ENCODE assay signal across 15 cellular contexts in the genomic region with DNA sequence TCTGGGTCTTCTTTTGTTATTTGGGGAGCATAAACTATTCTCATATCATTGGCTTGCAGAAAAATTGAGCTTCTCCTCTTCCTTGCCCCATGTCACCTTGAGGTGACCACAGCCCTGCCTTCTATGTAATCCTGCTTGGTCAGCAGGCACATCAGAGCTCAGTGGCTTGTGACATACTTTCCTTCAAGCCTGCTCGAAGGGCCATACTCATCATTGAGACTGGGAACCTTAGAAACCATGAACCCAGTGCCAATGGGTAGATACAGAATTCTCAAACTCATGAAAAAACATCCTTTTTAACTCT. TPM values are rescaled to one million over a fixed set of nuclear protein-coding genes. Genes with fewer than 3 reads are reported as not detected.
DNase-seq lines count a peak whose midpoint lies in the region; ATAC-seq lines count a peak whose summit lies in the region.
"Had no signal": no experiment of that assay in that cellular context is flagged by ENCODE, and none has a peak within 500 bp of the region (broad histone marks: within the 10 kb centered on the region; RNA-seq: fewer than 3 reads in every experiment).

No MANE protein-coding gene starts in this region.

- H3K27ac Mint-ChIP-seq in activated T-helper 17 cell treated with anti-CD3 and anti-CD28 coated beads, Interleukin-2, amount 50 U/mL, for 72 hours, result peak overlapping the region; percentile 73
- H3K27ac Mint-ChIP-seq: nephron progenitor cell had no signal

- no peaks in the 10 kb centered on the region for H3K36me3 Mint-ChIP-seq in activated T-helper 17 cell treated with anti-CD3 and anti-CD28 coated beads, Interleukin-2, amount 50 U/mL, for 72 hours (ENCODE audit: low read depth)

- DNase-seq in AML-193 (lab: John Stamatoyannopoulos, UW) (peak; percentile 24 to 51), DMS 273 (lab: John Stamatoyannopoulos, UW; ENCODE audit: unreplicated experiment) (no peak), head of caudate nucleus (no peak), NCI-H510A treated with DMSO at 0.1 percent for 48 hours (lab: John Stamatoyannopoulos, UW) (no peak)
- DNase-seq: activated CD8-positive, alpha-beta memory T cell treated with anti-CD3 and anti-CD28 coated beads, Interleukin-2, amount 50 U/mL, for 4 hours; NCI-H526; nephron progenitor cell; SW 1271 had no signal

- no peaks in the 10 kb centered on the region for H3K27me3 Mint-ChIP-seq in activated T-helper 17 cell treated with anti-CD3 and anti-CD28 coated beads, Interleukin-2, amount 50 U/mL, for 72 hours

- peak overlapping the region; percentile 56 for H3K4me3 Mint-ChIP-seq in activated T-helper 17 cell treated with anti-CD3 and anti-CD28 coated beads, Interleukin-2, amount 50 U/mL, for 72 hours
- H3K4me3 Mint-ChIP-seq: nephron progenitor cell had no signal

- no peaks in the 10 kb centered on the region for H3K9me3 Mint-ChIP-seq in activated T-helper 17 cell treated with anti-CD3 and anti-CD28 coated beads, Interleukin-2, amount 50 U/mL, for 72 hours

- peak; percentile 34 for ATAC-seq in GM18907 (IDR thresholded peaks at IDR 0.05; ENCODE audit: unreplicated experiment)
- ATAC-seq in HG03196 (IDR thresholded peaks at IDR 0.05; ENCODE audit: unreplicated experiment), result peak; percentile 21
- ATAC-seq in activated T-helper 17 cell treated with anti-CD3 and anti-CD28 coated beads, Interleukin-2, amount 50 U/mL, for 72 hours (replicated peaks), result peak; percentile 43
- ATAC-seq in GM19467 (IDR thresholded peaks at IDR 0.05; ENCODE audit: unreplicated experiment), result no peak
- ATAC-seq: esophagus mucosa had no signal

- intact Hi-C loops in head of caudate nucleus (cut with DNase I), result no loop called here

- H3K4me1 Mint-ChIP-seq in activated T-helper 17 cell treated with anti-CD3 and anti-CD28 coated beads, Interleukin-2, amount 50 U/mL, for 72 hours, result peaks cover 42% of the 10 kb centered on the region
- H3K4me1 Mint-ChIP-seq: nephron progenitor cell had no signal

RNA-seq across cellular contexts. Expression of a gene that starts 3.7 kb away (rescaled TPM):
- 10 to 100 TPM in 1 of 2 donors, 1 to 10 TPM in 1; 2.9 to 17.5 TPM for total RNA-seq in activated T-helper 17 cell treated with anti-CD3 and anti-CD28 coated beads, Interleukin-2, amount 50 U/mL, for 72 hours
- total RNA-seq: bronchial epithelial cell, MCF 10A had no signal

RNA-seq across cellular contexts. Expression of a gene that starts 20.5 kb away (rescaled TPM):
- total RNA-seq in activated T-helper 17 cell treated with anti-CD3 and anti-CD28 coated beads, Interleukin-2, amount 50 U/mL, for 72 hours, result 10 to 100 TPM in 1 of 2 donors, 1 to 10 TPM in 1; 2.2 to 13.8 TPM
- total RNA-seq: bronchial epithelial cell, MCF 10A had no signal

RNA-seq across cellular contexts. Expression of a gene that starts 56.8 kb away (rescaled TPM):
- 1 to 10 TPM; 2.1 to 3.7 TPM for total RNA-seq in activated T-helper 17 cell treated with anti-CD3 and anti-CD28 coated beads, Interleukin-2, amount 50 U/mL, for 72 hours
- total RNA-seq: MCF 10A had no signal

Comparison
In these comparisons a context has a peak if more than half of its experiments do, and no peak if none do; other contexts are left out.
1. DNase-seq: peak in AML-193 (2 of 2); none in DMS 273 (single experiment), head of caudate nucleus (0 of 42) and NCI-H510A treated with DMSO at 0.1 percent for 48 hours (single experiment).